ENCODE assay signal across 1 cellular context in the genomic region with DNA sequence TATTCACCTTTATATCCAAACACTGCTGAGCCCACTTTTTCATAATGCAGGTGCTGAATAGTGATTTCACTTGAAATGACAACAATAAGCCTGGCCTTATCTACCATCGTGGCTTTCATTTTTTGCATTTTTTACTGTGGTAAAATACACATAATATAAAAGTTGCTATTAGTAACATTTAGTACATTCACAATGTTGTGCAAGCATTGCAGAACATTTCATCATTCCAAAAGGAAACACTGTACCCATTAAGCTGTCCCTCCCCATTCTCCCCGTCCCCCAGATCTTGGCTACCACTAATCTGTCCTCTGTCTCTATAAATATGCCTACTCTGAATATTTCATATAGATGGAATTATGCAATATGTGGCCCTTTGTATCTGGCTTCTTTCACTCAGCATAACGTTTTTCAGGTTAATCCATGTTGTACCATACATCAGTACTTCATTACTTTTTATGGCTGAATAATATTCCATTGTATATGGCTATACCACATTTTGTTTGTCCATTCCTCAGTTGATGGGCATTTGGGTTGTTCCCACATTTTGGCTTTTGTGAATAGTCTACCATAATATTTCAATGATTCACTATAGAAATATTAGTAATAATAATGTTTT.
TF ChIP-seq lines count a peak whose summit lies in the region.

No MANE protein-coding gene starts in this region.

TF ChIP-seq in SK-N-SH, 30 proteins besides CTCF, POLR2A, EP300 and RAD21 (continued from another document):
- TF ChIP-seq, protein P1, sequence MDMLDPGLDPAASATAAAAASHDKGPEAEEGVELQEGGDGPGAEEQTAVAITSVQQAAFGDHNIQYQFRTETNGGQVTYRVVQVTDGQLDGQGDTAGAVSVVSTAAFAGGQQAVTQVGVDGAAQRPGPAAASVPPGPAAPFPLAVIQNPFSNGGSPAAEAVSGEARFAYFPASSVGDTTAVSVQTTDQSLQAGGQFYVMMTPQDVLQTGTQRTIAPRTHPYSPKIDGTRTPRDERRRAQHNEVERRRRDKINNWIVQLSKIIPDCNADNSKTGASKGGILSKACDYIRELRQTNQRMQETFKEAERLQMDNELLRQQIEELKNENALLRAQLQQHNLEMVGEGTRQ (IDR thresholded peaks at IDR 0.05; ENCODE audit: borderline replicate concordance, low read depth, low read length), result no peak
- TF ChIP-seq YY1 (IDR thresholded peaks at IDR 0.05; ENCODE audit: low read depth), result no peak
- no peak for TF ChIP-seq RCOR1 (IDR thresholded peaks at IDR 0.05; ENCODE audit: low read length)
- no peak for TF ChIP-seq MEF2A (IDR thresholded peaks at IDR 0.05; ENCODE audit: borderline replicate concordance, low read depth)
